In genomic region chr10:21724695-21725371, GRCh38 we compare ENCODE assay signal across 8 cellular contexts.
A peak's percentile ranks its signal among the peaks of the same experiment; 100 is the strongest.
DNase-seq lines count a peak whose midpoint lies in the region; ATAC-seq and TF ChIP-seq lines count a peak whose summit lies in the region.

No MANE protein-coding gene starts in this region.

- no peak for TF ChIP-seq CTCF in left ventricle myocardium inferior (IDR thresholded peaks at IDR 0.05; ENCODE audit: borderline replicate concordance)
- no peak for TF ChIP-seq CTCF in retinal pigment epithelial cell (conservative IDR thresholded peaks at IDR 0.05; ENCODE audit: low read depth, low read length)

- no peaks in the 10 kb centered on the region for H3K27me3 ChIP-seq in left ventricle myocardium inferior (ENCODE audit: low read depth)
- no peaks in the 10 kb centered on the region for H3K27me3 ChIP-seq in H7 (ENCODE audit: control insufficient read depth, insufficient read depth, low read length)

- intact Hi-C loops in left ventricle myocardium inferior (cut with micrococcal nuclease): loop anchor here (10.0 kb wide), 1 partner anchor 50 kb away; no protein-coding TSS in a partner anchor

- H3K36me3 ChIP-seq in left ventricle myocardium inferior: peaks cover 10% of the 10 kb centered on the region
- H3K36me3 ChIP-seq in H7 (replicated peaks; ENCODE audit: control insufficient read depth, insufficient read depth, low read length): no peaks in the 10 kb centered on the region

- H3K9me3 ChIP-seq in left ventricle myocardium inferior (replicated peaks): no peaks in the 10 kb centered on the region

- DNase-seq in GF-D8 (lab: John Stamatoyannopoulos, UW): peak; percentile 96
- DNase-seq in Jurkat, Clone E6-1 (ENCODE audit: low read depth, low spot score): peak; percentile 93
- DNase-seq in NOMO-1 treated with dmso at 0.1 percent for 144 hours (lab: John Stamatoyannopoulos, UW; ENCODE audit: unreplicated experiment): peak; percentile 85
- peak; percentile 100 for DNase-seq in amniotic epithelial cell (ENCODE audit: low read depth)
- peak; percentile 83 for DNase-seq in left ventricle myocardium inferior
- DNase-seq in retinal pigment epithelial cell (ENCODE audit: low read depth): peak; percentile 99
- no peak for DNase-seq in H7

- peaks cover 23% of the 10 kb centered on the region for H3K4me1 ChIP-seq in left ventricle myocardium inferior

- peak; percentile 87 for ATAC-seq in GM21737 (IDR thresholded peaks at IDR 0.05; ENCODE audit: unreplicated experiment)

- peak overlapping the region; percentile 21 for H3K27ac ChIP-seq in left ventricle myocardium inferior (replicated peaks)

- H3K4me3 ChIP-seq in Jurkat, Clone E6-1 (ENCODE audit: low read length): no peak overlapping the region
- H3K4me3 ChIP-seq in left ventricle myocardium inferior (no peak overlapping the region), retinal pigment epithelial cell (ENCODE audit: low read length) (no peak overlapping the region), H7 (ENCODE audit: insufficient read depth, low read depth, low read length) (no peak overlapping the region)
